Comparison of ENCODE assay signal across 23 cellular contexts in genomic region chr4:88286897-88287296, GRCh38. TPM values are rescaled to one million over a fixed set of nuclear protein-coding genes. Genes with fewer than 3 reads are reported as not detected.
A peak's percentile ranks its signal among the peaks of the same experiment; 100 is the strongest.
DNase-seq lines count a peak whose midpoint lies in the region; ATAC-seq, FAIRE-seq and TF ChIP-seq lines count a peak whose summit lies in the region.
"Had no signal": no experiment of that assay in that cellular context is flagged by ENCODE, and none has a peak within 500 bp of the region (broad histone marks: within the 10 kb centered on the region; RNA-seq: fewer than 3 reads in every experiment).

No MANE protein-coding gene starts in this region.

- intact Hi-C loops in upper lobe of right lung (cut with DNase I): no loop called here

- H3K9me3 ChIP-seq in upper lobe of right lung: no peaks in the 10 kb centered on the region

- no peaks in the 10 kb centered on the region for H3K27me3 ChIP-seq in upper lobe of right lung

- TF ChIP-seq CTCF in upper lobe of right lung (IDR thresholded peaks at IDR 0.05): no peak

- no peak overlapping the region for H3K4me3 ChIP-seq in upper lobe of right lung

- peak; percentile 19 for DNase-seq in middle frontal gyrus (ENCODE audit: extremely low spot score, low spot score)
- DNase-seq in upper lobe of right lung: no peak
- no peak for DNase-seq in hypothalamus (lab: John Stamatoyannopoulos, UW)
- DNase-seq: activated CD4-positive, CD25-positive, alpha-beta regulatory T cell; activated naive CD4-positive, alpha-beta T cell treated with anti-CD3 and anti-CD28 coated beads for 36 hours; C1 segment of cervical spinal cord; DMS79 treated with DMSO at 0.1 percent for 48 hours; GOT3; hippocampal formation; MM.1S; naive thymus-derived CD4-positive, alpha-beta T cell; NCI-H2081; NCI-H82; retina; RPMI8226; stimulated activated CD4-positive, alpha-beta T cell treated with anti-CD3 and anti-CD28 coated beads, Interleukin-2, amount 100 ng/mL, for 24 hours; stimulated activated CD8-positive, alpha-beta memory T cell treated with anti-CD3 and anti-CD28 coated beads, Interleukin-4, amount 100 ng/mL, for 48 hours had no signal

- peaks cover 17% of the 10 kb centered on the region for H3K4me1 ChIP-seq in upper lobe of right lung

- H3K36me3 ChIP-seq in upper lobe of right lung: no peaks in the 10 kb centered on the region

- H3K27ac ChIP-seq in angular gyrus (ENCODE audit: low read depth, low read length): peak overlapping the region; percentile 55
- peak overlapping the region; percentile 32 for H3K27ac ChIP-seq in upper lobe of right lung

- peak; percentile 75 for FAIRE-seq in endometrium (lab: Jason Lieb, UNC)
- FAIRE-seq: bronchial epithelial cell had no signal

- ATAC-seq in upper lobe of right lung (no peak), GM21526 (IDR thresholded peaks at IDR 0.05; ENCODE audit: low FRiP score, unreplicated experiment) (no peak), HG03354 (IDR thresholded peaks at IDR 0.05; ENCODE audit: poor library complexity, severe bottlenecking, unreplicated experiment) (no peak)
- ATAC-seq: left lobe of liver; naive thymus-derived CD4-positive, alpha-beta T cell had no signal

RNA-seq across cellular contexts. Expression of gene PPM1K, which starts 2.5 kb away (rescaled TPM):
- 37.7 TPM for total RNA-seq in upper lobe of right lung
